Comparison of ENCODE assay signal across 1 cellular context in the genomic region with DNA sequence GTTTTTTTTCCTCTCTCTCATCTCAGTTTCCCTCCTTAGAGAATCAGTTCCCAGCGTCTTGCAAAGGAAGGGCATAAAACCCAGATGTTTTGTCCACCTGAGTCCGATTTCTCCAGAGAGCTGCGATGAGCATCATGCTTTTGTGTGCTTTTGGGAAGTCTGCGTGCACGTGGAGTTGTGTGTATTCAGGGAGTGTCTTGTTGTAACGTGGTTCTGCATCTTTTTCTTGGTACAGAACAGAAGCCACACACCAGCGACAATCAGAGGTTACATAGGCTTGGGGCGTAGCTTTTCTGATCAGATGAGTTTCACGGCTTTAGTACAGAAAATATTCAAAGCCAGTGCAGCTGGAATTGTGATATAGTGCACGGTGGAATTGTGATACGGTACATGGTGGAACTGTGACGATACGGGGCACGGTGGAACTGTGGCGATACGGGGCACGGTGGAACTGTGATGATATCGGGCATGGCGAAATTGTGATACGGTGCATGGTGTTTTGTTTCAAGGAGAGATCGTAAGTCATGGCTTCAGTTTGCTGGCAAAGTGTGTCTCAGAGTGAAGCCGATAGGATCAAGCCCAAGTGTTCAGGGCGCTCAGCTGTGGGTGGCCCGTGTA.
TF ChIP-seq lines count a peak whose summit lies in the region.

No MANE protein-coding gene starts in this region.

TF ChIP-seq in GM12878, 131 proteins besides CTCF, POLR2A, EP300 and RAD21 (continued from another document):
- no peak for TF ChIP-seq ATF3 (IDR thresholded peaks at IDR 0.05; ENCODE audit: borderline replicate concordance, extremely low read depth, low read depth, low read length)
